Comparison of ENCODE assay signal across 10 cellular contexts in genomic region chr22:36197065-36197440, GRCh38. TPM values are rescaled to one million over a fixed set of nuclear protein-coding genes. Genes with fewer than 3 reads are reported as not detected.
DNase-seq lines count a peak whose midpoint lies in the region; ATAC-seq, FAIRE-seq and TF ChIP-seq lines count a peak whose summit lies in the region.
"Had no signal": no experiment of that assay in that cellular context is flagged by ENCODE, and none has a peak within 500 bp of the region (broad histone marks: within the 10 kb centered on the region; RNA-seq: fewer than 3 reads in every experiment).

No MANE protein-coding gene starts in this region.

- H3K4me3 ChIP-seq in DND-41 (ENCODE audit: low read depth in 1 of 2, low read length in 2 of 2) (no peak overlapping the region), endothelial cell of umbilical vein (replicated peaks in 1 of 3; ENCODE audit: insufficient read depth in 1 of 3, low read depth in 1 of 3, low read length in 3 of 3) (no peak overlapping the region), neural progenitor cell (peak overlapping the region; percentile 11), colonic mucosa (no peak overlapping the region)
- H3K4me3 ChIP-seq: MG63 had no signal

- peaks cover 69% of the 10 kb centered on the region for H3K4me1 Mint-ChIP-seq in neural progenitor cell

- no peak for ATAC-seq in DND-41 (ENCODE audit: insufficient read depth, low read depth)

- peaks cover 21% of the 10 kb centered on the region for H3K27me3 Mint-ChIP-seq in neural progenitor cell (ENCODE audit: insufficient read depth, low read depth)

- H3K4me2 ChIP-seq in DND-41 (ENCODE audit: insufficient read depth, low read length) (peak overlapping the region; percentile 15), endothelial cell of umbilical vein (ENCODE audit: insufficient read depth, low read length) (peak overlapping the region; percentile 13), neural progenitor cell (peak overlapping the region; percentile 65)

- no peaks in the 10 kb centered on the region for H4K20me1 ChIP-seq in DND-41 (ENCODE audit: insufficient read depth, low read length)
- H4K20me1 ChIP-seq in endothelial cell of umbilical vein (replicated peaks; ENCODE audit: control insufficient read depth, extremely low read depth, insufficient read depth, low read length), result no peaks in the 10 kb centered on the region
- no peaks in the 10 kb centered on the region for H4K20me1 ChIP-seq in neural progenitor cell (ENCODE audit: low read depth)

- H3K9me3 Mint-ChIP-seq in neural progenitor cell, result no peaks in the 10 kb centered on the region

- H3K27ac Mint-ChIP-seq in neural progenitor cell, result peak overlapping the region; percentile 95

- H3K36me3 Mint-ChIP-seq in neural progenitor cell, result no peaks in the 10 kb centered on the region

- H3K9me3 ChIP-seq in DND-41 (ENCODE audit: insufficient read depth, low read length, severe bottlenecking), result no peaks in the 10 kb centered on the region
- H3K9me3 ChIP-seq in endothelial cell of umbilical vein (replicated peaks; ENCODE audit: control insufficient read depth, insufficient read depth, low read length), result no peaks in the 10 kb centered on the region
- no peaks in the 10 kb centered on the region for H3K9me3 ChIP-seq in neural progenitor cell (ENCODE audit: low read depth)
- H3K9me3 ChIP-seq in colonic mucosa, result no peaks in the 10 kb centered on the region
- H3K9me3 ChIP-seq: MG63 had no signal

- DNase-seq in DND-41 (peak; percentile 37), NCI-H146 treated with DMSO at 0.1 percent for 48 hours (lab: John Stamatoyannopoulos, UW; ENCODE audit: unreplicated experiment) (peak; percentile 0), endothelial cell of umbilical vein (ENCODE audit: low read depth, low spot score) (peak; percentile 72), neural progenitor cell (ENCODE audit: low spot score) (peak; percentile 100), colonic mucosa (no peak), GM10248 (ENCODE audit: extremely low spot score) (no peak), COLO668 (lab: John Stamatoyannopoulos, UW; ENCODE audit: unreplicated experiment) (no peak)
- no peak for DNase-seq in stimulated activated CD4-positive, alpha-beta T cell treated with anti-CD3 and anti-CD28 coated beads, Interleukin-4, amount 100 ng/mL, for 1 hour
- DNase-seq: MG63 had no signal

- H3K27me3 ChIP-seq in DND-41 (ENCODE audit: insufficient read depth, low read length, poor library complexity) (no peaks in the 10 kb centered on the region), endothelial cell of umbilical vein (ENCODE audit: control insufficient read depth in 2 of 2, insufficient read depth in 2 of 2, low read length in 2 of 2) (no peaks in the 10 kb centered on the region), neural progenitor cell (no peaks in the 10 kb centered on the region), colonic mucosa (no peaks in the 10 kb centered on the region)
- H3K27me3 ChIP-seq: MG63 had no signal

- peak; percentile 86 for FAIRE-seq in endothelial cell of umbilical vein (lab: Jason Lieb, UNC)

- H3K9ac ChIP-seq in DND-41 (ENCODE audit: low read depth, low read length), result peak overlapping the region; percentile 15; the same call in 1 of the 2 replicates
- no peak overlapping the region for H3K9ac ChIP-seq in endothelial cell of umbilical vein (replicated peaks; ENCODE audit: extremely low read depth, insufficient read depth, low read length)
- H3K9ac ChIP-seq in neural progenitor cell, result no peak overlapping the region
- H3K9ac ChIP-seq in colonic mucosa (ENCODE audit: low read depth in 2 of 2, low read length in 2 of 2), result no peak overlapping the region

- H3K36me3 ChIP-seq in DND-41 (ENCODE audit: insufficient read depth, low read length), result no peaks in the 10 kb centered on the region
- no peaks in the 10 kb centered on the region for H3K36me3 ChIP-seq in endothelial cell of umbilical vein (ENCODE audit: control insufficient read depth in 2 of 2, extremely low read depth in 1 of 2, insufficient read depth in 2 of 2, low read length in 2 of 2)
- no peaks in the 10 kb centered on the region for H3K36me3 ChIP-seq in neural progenitor cell
- H3K36me3 ChIP-seq in colonic mucosa, result no peaks in the 10 kb centered on the region
- H3K36me3 ChIP-seq: MG63 had no signal

- H3K4me1 ChIP-seq in DND-41 (ENCODE audit: insufficient read depth, low read length), result peaks cover 48% of the 10 kb centered on the region
- H3K4me1 ChIP-seq in endothelial cell of umbilical vein (ENCODE audit: control insufficient read depth, extremely low read depth, insufficient read depth, low read length), result peaks cover 33% of the 10 kb centered on the region
- peaks cover 44% of the 10 kb centered on the region for H3K4me1 ChIP-seq in neural progenitor cell
- no peaks in the 10 kb centered on the region for H3K4me1 ChIP-seq in colonic mucosa

- H3F3A ChIP-seq in neural progenitor cell (ENCODE audit: low read depth), result peaks cover 21% of the 10 kb centered on the region

- no TSS peak for BruUV-seq in endothelial cell of umbilical vein (replicated peaks; lab: Mats Ljungman, UMichigan)

- H2AFZ ChIP-seq in DND-41 (ENCODE audit: low read depth, low read length) (no peak overlapping the region), endothelial cell of umbilical vein (ENCODE audit: low read depth, low read length) (peak overlapping the region; percentile 79), neural progenitor cell (replicated peaks) (no peak overlapping the region)

- no peak for TF ChIP-seq POLR2A in endothelial cell of umbilical vein (IDR thresholded peaks at IDR 0.05; ENCODE audit: low read depth, low read length)

- intact Hi-C loops in endothelial cell of umbilical vein (cut with micrococcal nuclease) (loop anchor here (5.0 kb wide), 1 partner anchor 80 kb away; no protein-coding TSS in a partner anchor), colonic mucosa (cut with DNase I) (loop anchor here (10.0 kb wide), 1 partner anchor 288 kb away; the partner anchor contains the start of gene TXN2)

- H3K27ac ChIP-seq in DND-41 (ENCODE audit: low read length) (peak overlapping the region; percentile 33; the same call in 1 of the 2 replicates), endothelial cell of umbilical vein (ENCODE audit: insufficient read depth, low read depth, low read length) (no peak overlapping the region), neural progenitor cell (peak overlapping the region; percentile 61), colonic mucosa (no peak overlapping the region)

- POLR2A ChIA-PET in endothelial cell of umbilical vein (lab: Charles Lee) (no interaction called here), GM10248 (lab: Yijun Ruan, JAX) (no interaction called here)

- H3K4me3 Mint-ChIP-seq in neural progenitor cell, result peak overlapping the region; percentile 78

- H3K79me2 ChIP-seq in DND-41 (ENCODE audit: insufficient read depth, low read length) (no peaks in the 10 kb centered on the region), endothelial cell of umbilical vein (ENCODE audit: control insufficient read depth, insufficient read depth, low read length) (no peaks in the 10 kb centered on the region), neural progenitor cell (ENCODE audit: low read depth) (no peaks in the 10 kb centered on the region)

- TF ChIP-seq CTCF in DND-41 (IDR thresholded peaks at IDR 0.05; ENCODE audit: borderline replicate concordance, extremely low read depth, low read length, poor library complexity, severe bottlenecking) (no peak), endothelial cell of umbilical vein (IDR thresholded peaks at IDR 0.05; ENCODE audit: extremely low read depth in 1 of 2, insufficient read depth in 1 of 2, low read depth in 1 of 2, low read length in 2 of 2) (no peak), neural progenitor cell (IDR thresholded peaks at IDR 0.05) (no peak), colonic mucosa (IDR thresholded peaks at IDR 0.05) (no peak), GM10248 (IDR thresholded peaks at IDR 0.05; ENCODE audit: control extremely low read depth, extremely low read depth, low read depth, missing control alignments) (no peak)

- no peaks in the 10 kb centered on the region for H3K9me1 ChIP-seq in endothelial cell of umbilical vein (replicated peaks; ENCODE audit: control insufficient read depth, extremely low read depth, insufficient read depth, low read length)

- dilution Hi-C loops in endothelial cell of umbilical vein (cut with MboI; ENCODE audit: extremely low pct_ligation_motif_present, low sequenced_read_pairs), result no loop called here

- CTCF ChIA-PET in endothelial cell of umbilical vein (lab: Charles Lee), result interaction anchor here (1.1 to 4.5 kb wide), 3 partner anchors 42 to 289 kb away, joined by 3 to 48 read pairs (median 18); partner anchors contain the start of gene APOL2
- CTCF ChIA-PET in GM10248 (lab: Yijun Ruan, JAX), result interaction anchor here (1.3 to 1.6 kb wide), 2 partner anchors 81 to 89 kb away, joined by 6 to 7 read pairs; no protein-coding TSS in a partner anchor

RNA-seq across cellular contexts. Expression of gene APOL4, which starts 4.6 kb away (rescaled TPM):
- total RNA-seq in endothelial cell of umbilical vein (0.97 and 2.6 TPM in 2 replicates), neural progenitor cell (ENCODE audit: low replicate concordance) (0.56 and 0.82 TPM in 2 replicates), colonic mucosa (1 to 10 TPM; 1.9 to 2.3 TPM)
- polyA plus RNA-seq in endothelial cell of umbilical vein, result 0.25 and 0.33 TPM in 2 replicates
- 0.12 and 0.18 TPM in 2 replicates for polyA plus RNA-seq in endothelial cell of umbilical vein (2011; cell fraction: cytosol; rRNA removed)
- 0.13 TPM in 1 of 2 replicates, not detected in the other for polyA plus RNA-seq in endothelial cell of umbilical vein (2011; cell fraction: nucleus; rRNA removed)
- 0.12 and 0.30 TPM in 2 replicates for polyA plus RNA-seq in endothelial cell of umbilical vein (2012)
- polyA minus RNA-seq in endothelial cell of umbilical vein, result 0.25 and 0.51 TPM in 2 replicates
- polyA minus RNA-seq in endothelial cell of umbilical vein (2011; cell fraction: cytosol; rRNA and poly(A)+ RNA removed), result not detected
- not detected in 2 replicates for polyA minus RNA-seq in endothelial cell of umbilical vein (2011; cell fraction: nucleus; rRNA and poly(A)+ RNA removed)
- total RNA-seq: renal cortical epithelial cell had no signal

RNA-seq across cellular contexts. Expression of gene APOL3, which starts 36.5 kb away (rescaled TPM):
- 15.4 and 36.9 TPM in 2 replicates for total RNA-seq in endothelial cell of umbilical vein
- polyA plus RNA-seq in endothelial cell of umbilical vein, result 16.6 and 17.9 TPM in 2 replicates
- polyA plus RNA-seq in endothelial cell of umbilical vein (2011; cell fraction: cytosol; rRNA removed), result 14.8 and 18.5 TPM in 2 replicates
- 16.3 and 26.7 TPM in 2 replicates for polyA plus RNA-seq in endothelial cell of umbilical vein (2011; cell fraction: nucleus; rRNA removed)
- 15.9 and 26.0 TPM in 2 replicates for polyA plus RNA-seq in endothelial cell of umbilical vein (2012)
- polyA minus RNA-seq in endothelial cell of umbilical vein, result 18.1 and 22.6 TPM in 2 replicates
- polyA minus RNA-seq in endothelial cell of umbilical vein (2011; cell fraction: cytosol; rRNA and poly(A)+ RNA removed), result not detected
- polyA minus RNA-seq in endothelial cell of umbilical vein (2011; cell fraction: nucleus; rRNA and poly(A)+ RNA removed), result 7.5 and 15.0 TPM in 2 replicates
- not detected in 2 replicates for total RNA-seq in neural progenitor cell (ENCODE audit: low replicate concordance)
- 1 to 10 TPM; 5.9 to 9.6 TPM for total RNA-seq in colonic mucosa

RNA-seq across cellular contexts. Expression of gene APOL2, which starts 42.3 kb away (rescaled TPM):
- total RNA-seq in endothelial cell of umbilical vein, result 37.6 and 41.9 TPM in 2 replicates
- 16.9 and 17.8 TPM in 2 replicates for polyA plus RNA-seq in endothelial cell of umbilical vein
- polyA plus RNA-seq in endothelial cell of umbilical vein (2011; cell fraction: cytosol; rRNA removed), result 24.9 and 26.1 TPM in 2 replicates
- 29.1 and 32.5 TPM in 2 replicates for polyA plus RNA-seq in endothelial cell of umbilical vein (2011; cell fraction: nucleus; rRNA removed)
- 28.6 and 34.8 TPM in 2 replicates for polyA plus RNA-seq in endothelial cell of umbilical vein (2012)
- polyA minus RNA-seq in endothelial cell of umbilical vein, result 40.7 and 43.4 TPM in 2 replicates
- polyA minus RNA-seq in endothelial cell of umbilical vein (2011; cell fraction: cytosol; rRNA and poly(A)+ RNA removed), result 9.3 TPM
- 11.7 and 14.2 TPM in 2 replicates for polyA minus RNA-seq in endothelial cell of umbilical vein (2011; cell fraction: nucleus; rRNA and poly(A)+ RNA removed)
- total RNA-seq in neural progenitor cell (ENCODE audit: low replicate concordance), result 10.9 and 12.8 TPM in 2 replicates
- 10 to 100 TPM; 27.5 to 29.4 TPM for total RNA-seq in colonic mucosa

RNA-seq across cellular contexts. Expression of gene APOL1, which starts 55.9 kb away (rescaled TPM):
- total RNA-seq in endothelial cell of umbilical vein, result 9.3 and 14.1 TPM in 2 replicates
- 6.8 and 8.2 TPM in 2 replicates for polyA plus RNA-seq in endothelial cell of umbilical vein
- polyA plus RNA-seq in endothelial cell of umbilical vein (2011; cell fraction: cytosol; rRNA removed), result 9.1 and 9.8 TPM in 2 replicates
- 7.6 and 9.2 TPM in 2 replicates for polyA plus RNA-seq in endothelial cell of umbilical vein (2011; cell fraction: nucleus; rRNA removed)
- 9.8 and 11.8 TPM in 2 replicates for polyA plus RNA-seq in endothelial cell of umbilical vein (2012)
- polyA minus RNA-seq in endothelial cell of umbilical vein, result 13.5 and 14.4 TPM in 2 replicates
- 1.2 TPM for polyA minus RNA-seq in endothelial cell of umbilical vein (2011; cell fraction: cytosol; rRNA and poly(A)+ RNA removed)
- polyA minus RNA-seq in endothelial cell of umbilical vein (2011; cell fraction: nucleus; rRNA and poly(A)+ RNA removed), result 1.9 and 3.5 TPM in 2 replicates
- total RNA-seq in neural progenitor cell (ENCODE audit: low replicate concordance), result not detected in 2 replicates
- 10 to 100 TPM; 14.7 to 34.6 TPM for total RNA-seq in colonic mucosa

Comparison
In these comparisons a context has a peak if more than half of its experiments do, and no peak if none do; other contexts are left out.
1. DNase-seq: peak in DND-41 (single experiment), NCI-H146 treated with DMSO at 0.1 percent for 48 hours (single experiment), endothelial cell of umbilical vein (single experiment) and neural progenitor cell (single experiment); none in colonic mucosa (single experiment), GM10248 (single experiment), stimulated activated CD4-positive, alpha-beta T cell treated with anti-CD3 and anti-CD28 coated beads, Interleukin-4, amount 100 ng/mL, for 1 hour (single experiment) and COLO668 (single experiment).
2. H3K27ac ChIP-seq: peak in DND-41 (single experiment) and neural progenitor cell (single experiment); none in endothelial cell of umbilical vein (single experiment) and colonic mucosa (single experiment).
3. H3K4me2 ChIP-seq: peak in every context shown above with its lines; median percentile 65 in neural progenitor cell; 15 in DND-41; 13 in endothelial cell of umbilical vein.